8 cellular contexts compared by ENCODE assay signal in genomic region chr16:57576429-57576870, GRCh38. TPM values are rescaled to one million over a fixed set of nuclear protein-coding genes. Genes with fewer than 3 reads are reported as not detected.
DNase-seq lines count a peak whose midpoint lies in the region; ATAC-seq lines count a peak whose summit lies in the region.

No MANE protein-coding gene starts in this region.

- H3F3A ChIP-seq in GM23248 (ENCODE audit: insufficient read depth), result no peaks in the 10 kb centered on the region

- DNase-seq in DMS153 treated with DMSO at 0.1 percent for 48 hours (lab: John Stamatoyannopoulos, UW; ENCODE audit: unreplicated experiment) (peak; percentile 50), GM23248 (peak; percentile 76), NCI-H1105 (lab: John Stamatoyannopoulos, UW) (peak; percentile 30), T-cell (peak; percentile 49 to 85 (median 76)), left ventricle myocardium superior (peak; percentile 85), sciatic nerve (ENCODE audit: low spot score) (peak; percentile 88)
- peak; percentile 89 for DNase-seq in activated naive CD8-positive, alpha-beta T cell treated with anti-CD3 and anti-CD28 coated beads, Interleukin-2, amount 50 U/mL, for 24 hours

- H3K9me2 ChIP-seq in GM23248 (ENCODE audit: insufficient read depth), result no peaks in the 10 kb centered on the region

- peak overlapping the region; percentile 52 to 83 for H3K27ac Mint-ChIP-seq in T-cell
- peak overlapping the region; percentile 88 for H3K27ac Mint-ChIP-seq in activated naive CD8-positive, alpha-beta T cell treated with anti-CD3 and anti-CD28 coated beads, Interleukin-2, amount 50 U/mL, for 24 hours

- no peak overlapping the region for H3K4me2 ChIP-seq in GM23248 (ENCODE audit: unreplicated experiment)

- H3K9me3 Mint-ChIP-seq in T-cell, result no peaks in the 10 kb centered on the region
- no peaks in the 10 kb centered on the region for H3K9me3 Mint-ChIP-seq in activated naive CD8-positive, alpha-beta T cell treated with anti-CD3 and anti-CD28 coated beads, Interleukin-2, amount 50 U/mL, for 24 hours

- H2AFZ ChIP-seq in GM23248, result no peak overlapping the region

- H4K20me1 ChIP-seq in GM23248 (ENCODE audit: insufficient read depth), result no peaks in the 10 kb centered on the region

- CTCF ChIA-PET in T-cell (lab: Charles Lee), result interaction anchor here (0.6 to 3.5 kb wide), 12 partner anchors 10 to 160 kb away, joined by 3 to 33 read pairs (median 5); partner anchors contain the start of gene KATNB1 (in 1 of the 2)

- no peak overlapping the region for H3K9ac ChIP-seq in GM23248

- no peaks in the 10 kb centered on the region for H3K4me1 ChIP-seq in GM23248 (ENCODE audit: insufficient read depth)

- H3K9me3 ChIP-seq in GM23248 (ENCODE audit: low read depth), result no peaks in the 10 kb centered on the region

- H3K4me3 ChIP-seq in GM23248, result no peak overlapping the region

- 13 to 14% methylated on average over 16 of the region's 16 CpGs for WGBS in GM23248 (ENCODE audit: low coverage in 1 of 2, low lambda C conversion rate in 2 of 2, missing lambda C conversion rate in 2 of 2), 2 experiments

- in situ Hi-C loops in GM23248 (cut with MboI), result no loop called here

- no peaks in the 10 kb centered on the region for H3K36me3 ChIP-seq in GM23248 (ENCODE audit: low read depth)

- peaks cover 3% of the 10 kb centered on the region for H3K36me3 Mint-ChIP-seq in T-cell
- H3K36me3 Mint-ChIP-seq in activated naive CD8-positive, alpha-beta T cell treated with anti-CD3 and anti-CD28 coated beads, Interleukin-2, amount 50 U/mL, for 24 hours (ENCODE audit: low read depth), result no peaks in the 10 kb centered on the region

- H3K4me3 Mint-ChIP-seq in T-cell, result no peak overlapping the region
- H3K4me3 Mint-ChIP-seq in activated naive CD8-positive, alpha-beta T cell treated with anti-CD3 and anti-CD28 coated beads, Interleukin-2, amount 50 U/mL, for 24 hours, result no peak overlapping the region

- POLR2A ChIA-PET in T-cell (lab: Charles Lee), result no interaction called here

- peaks cover 0 to 8% of the 10 kb centered on the region in 2 donors for H3K27me3 Mint-ChIP-seq in T-cell
- H3K27me3 Mint-ChIP-seq in activated naive CD8-positive, alpha-beta T cell treated with anti-CD3 and anti-CD28 coated beads, Interleukin-2, amount 50 U/mL, for 24 hours, result no peaks in the 10 kb centered on the region

- H3K27me3 ChIP-seq in GM23248 (replicated peaks; ENCODE audit: insufficient read depth), result no peaks in the 10 kb centered on the region

- H3K4me1 Mint-ChIP-seq in T-cell, result peaks cover 28 to 44% (median 30%) of the 10 kb centered on the region in 3 donors
- peaks cover 64% of the 10 kb centered on the region for H3K4me1 Mint-ChIP-seq in activated naive CD8-positive, alpha-beta T cell treated with anti-CD3 and anti-CD28 coated beads, Interleukin-2, amount 50 U/mL, for 24 hours

- no peaks in the 10 kb centered on the region for H3K79me2 ChIP-seq in GM23248 (ENCODE audit: insufficient read depth)

- H3K27ac ChIP-seq in GM23248, result no peak overlapping the region

- intact Hi-C loops in left ventricle myocardium superior (cut with micrococcal nuclease) (no loop called here), sciatic nerve (cut with DNase I) (no loop called here)

- peak; percentile 74 to 87 (median 80) for ATAC-seq in T-cell (replicated peaks in 1 of 4)
- peak; percentile 61 for ATAC-seq in activated naive CD8-positive, alpha-beta T cell treated with anti-CD3 and anti-CD28 coated beads, Interleukin-2, amount 50 U/mL, for 24 hours
- peak; percentile 83 for ATAC-seq in left ventricle myocardium superior
- peak; percentile 79 for ATAC-seq in sciatic nerve
- ATAC-seq in HG03521 (IDR thresholded peaks at IDR 0.05; ENCODE audit: unreplicated experiment), result no peak

RNA-seq across cellular contexts. Expression of gene ADGRG5, which starts 34.0 kb away (rescaled TPM):
- not detected in 2 replicates for total RNA-seq in GM23248 (2014; rRNA removed; shearing (Covaris generic))
- 0.05 and 0.18 TPM in 2 replicates for polyA plus RNA-seq in GM23248 (2016; fragmentation: Nextera tagmentation; extraction: Ambion mirVana)
- total RNA-seq in T-cell, result 10 to 100 TPM in 1 of 5 donors, 1 to 10 TPM in 4; 1.5 to 10.2 (median 5.9) TPM
- total RNA-seq in left ventricle myocardium superior, result not detected
- 1.2 TPM for total RNA-seq in sciatic nerve

RNA-seq across cellular contexts. Expression of gene CCDC102A, which starts 40.1 kb away (rescaled TPM):
- 17.7 and 20.6 TPM in 2 replicates for total RNA-seq in GM23248 (2014; rRNA removed; shearing (Covaris generic))
- 3.9 and 4.6 TPM in 2 replicates for polyA plus RNA-seq in GM23248 (2016; fragmentation: Nextera tagmentation; extraction: Ambion mirVana)
- total RNA-seq in T-cell, result 10 to 100 TPM in 1 of 5 donors, 1 to 10 TPM in 4; 6.1 to 11.2 (median 6.6) TPM
- total RNA-seq in left ventricle myocardium superior, result 13.2 TPM
- 14.3 TPM for total RNA-seq in sciatic nerve

RNA-seq across cellular contexts. Expression of gene ADGRG1, which starts 52.0 kb away (rescaled TPM):
- 0.54 and 0.89 TPM in 2 replicates for total RNA-seq in GM23248 (2014; rRNA removed; shearing (Covaris generic))
- polyA plus RNA-seq in GM23248 (2016; fragmentation: Nextera tagmentation; extraction: Ambion mirVana), result 0.58 and 1.2 TPM in 2 replicates
- total RNA-seq in T-cell (10 to 100 TPM in 4 of 5 donors, 1 to 10 TPM in 1; 7.8 to 91.7 (median 11.7) TPM), left ventricle myocardium superior (18.6 TPM), sciatic nerve (47.4 TPM)

Comparison
In these comparisons a context has a peak if more than half of its experiments do, and no peak if none do; other contexts are left out.
1. DNase-seq: peak in every context shown above with its lines; median percentile 89 in activated naive CD8-positive, alpha-beta T cell treated with anti-CD3 and anti-CD28 coated beads, Interleukin-2, amount 50 U/mL, for 24 hours; 88 in sciatic nerve; 85 in left ventricle myocardium superior; 76 in GM23248; 76 in T-cell; 50 in DMS153 treated with DMSO at 0.1 percent for 48 hours; 30 in NCI-H1105.